22 cellular contexts compared by ENCODE assay signal in the genomic region with DNA sequence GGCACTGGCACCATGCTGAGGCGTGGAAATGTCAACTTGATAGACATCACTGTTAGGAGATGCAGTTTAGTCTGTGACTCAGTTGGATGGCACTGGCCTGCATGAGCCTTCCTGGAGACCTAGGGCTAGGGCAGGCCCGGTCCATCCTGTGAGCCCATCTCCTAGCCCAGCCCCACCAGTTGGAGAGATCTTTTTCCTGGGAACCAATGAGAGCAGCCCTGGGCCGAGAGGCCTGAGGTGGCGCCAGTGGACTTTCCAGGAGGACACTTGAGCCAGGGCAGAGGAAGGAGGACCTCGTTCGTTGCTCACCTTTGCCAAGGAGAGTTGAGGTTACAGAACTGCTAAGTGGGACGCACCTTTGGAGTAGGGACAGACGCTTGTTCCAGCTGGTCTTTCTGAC.
DNase-seq lines count a peak whose midpoint lies in the region; ATAC-seq and TF ChIP-seq lines count a peak whose summit lies in the region.
"Had no signal": no experiment of that assay in that cellular context is flagged by ENCODE, and none has a peak within 500 bp of the region (broad histone marks: within the 10 kb centered on the region; RNA-seq: fewer than 3 reads in every experiment).

No MANE protein-coding gene starts in this region.

- no peaks in the 10 kb centered on the region for H3K36me3 ChIP-seq in muscle layer of colon (ENCODE audit: insufficient read depth, low read length)
- no peaks in the 10 kb centered on the region for H3K36me3 ChIP-seq in thoracic aorta
- H3K36me3 ChIP-seq: neural progenitor cell, thyroid gland had no signal

- no peaks in the 10 kb centered on the region for H3K9me3 ChIP-seq in muscle layer of colon (ENCODE audit: low read length)
- H3K9me3 ChIP-seq in thoracic aorta: no peaks in the 10 kb centered on the region
- H3K9me3 ChIP-seq: thyroid gland had no signal

- H3K4me3 ChIP-seq in muscle layer of colon (ENCODE audit: low read depth in 1 of 2, low read length in 2 of 2) (no peak overlapping the region), thoracic aorta (peak overlapping the region; percentile 31)
- H3K4me3 ChIP-seq: neural progenitor cell, thyroid gland had no signal

- POLR2A ChIA-PET in WTC11 (lab: Charles Lee): no interaction called here

- CTCF ChIA-PET in WTC11 (lab: Charles Lee): no interaction called here

- no peaks in the 10 kb centered on the region for H3K27me3 ChIP-seq in muscle layer of colon (ENCODE audit: control insufficient read depth in 1 of 2, insufficient read depth in 2 of 2, low read length in 2 of 2)
- no peaks in the 10 kb centered on the region for H3K27me3 ChIP-seq in thoracic aorta (replicated peaks; ENCODE audit: insufficient read depth)
- H3K27me3 ChIP-seq: neural progenitor cell, thyroid gland had no signal

- ATAC-seq in WTC11 (peak; percentile 18; the same call in 1 of the 2 replicates), thoracic aorta (ENCODE audit: insufficient number of reproducible peaks, low FRiP score, low read depth) (no peak), HG02759 (IDR thresholded peaks at IDR 0.05; ENCODE audit: unreplicated experiment) (no peak), HG02938 (IDR thresholded peaks at IDR 0.05; ENCODE audit: unreplicated experiment) (no peak)
- ATAC-seq: activated CD4-positive, alpha-beta T cell treated with anti-CD3 and anti-CD28 coated beads for 36 hours; SK-N-SH treated with all-trans-retinoic acid at 6 μM for 48 hours had no signal

- H3K9ac ChIP-seq in muscle layer of colon (ENCODE audit: low read length): no peak overlapping the region
- H3K9ac ChIP-seq: neural progenitor cell had no signal

- no peaks in the 10 kb centered on the region for H3K27me3 Mint-ChIP-seq in WTC11 (ENCODE audit: low read depth)
- H3K27me3 Mint-ChIP-seq in endothelial cell (ENCODE audit: unreplicated experiment): peaks cover 7% of the 10 kb centered on the region
- H3K27me3 Mint-ChIP-seq: activated CD4-positive, alpha-beta T cell treated with anti-CD3 and anti-CD28 coated beads for 36 hours had no signal

- H3K27ac ChIP-seq in muscle layer of colon (ENCODE audit: low read depth, low read length) (peak overlapping the region; percentile 51), thoracic aorta (peak overlapping the region; percentile 70 to 71)
- H3K27ac ChIP-seq: neural progenitor cell, thyroid gland had no signal

- DNase-seq in WTC11 (ENCODE audit: low spot score) (no peak), endothelial cell (ENCODE audit: low spot score) (no peak), thoracic aorta (ENCODE audit: low spot score) (no peak), germinal center (ENCODE audit: low spot score) (no peak), DMS153 treated with DMSO at 0.1 percent for 48 hours (lab: John Stamatoyannopoulos, UW; ENCODE audit: unreplicated experiment) (no peak)
- DNase-seq: activated CD4-positive, alpha-beta T cell treated with anti-CD3 and anti-CD28 coated beads for 36 hours; activated CD8-positive, alpha-beta memory T cell treated with anti-CD3 and anti-CD28 coated beads, Interleukin-2, amount 50 U/mL, for 48 hours; activated gamma-delta T cell; central memory CD4-positive, alpha-beta T cell; effector memory CD4-positive, alpha-beta T cell; GOT3; Kasumi-1; NCI-H1048; NCI-H2081; T1000 had no signal

- peaks cover 29% of the 10 kb centered on the region for H3K4me1 ChIP-seq in muscle layer of colon (ENCODE audit: insufficient read depth, low read length)
- H3K4me1 ChIP-seq in thoracic aorta (ENCODE audit: control insufficient read depth in 1 of 2, low read depth in 2 of 2): peaks cover 33 to 67% of the 10 kb centered on the region in 2 donors

- peaks cover 56% of the 10 kb centered on the region for H3K4me1 Mint-ChIP-seq in WTC11
- peaks cover 28% of the 10 kb centered on the region for H3K4me1 Mint-ChIP-seq in endothelial cell (ENCODE audit: unreplicated experiment)

- no peak overlapping the region for H3K27ac Mint-ChIP-seq in WTC11
- peak overlapping the region; percentile 8 for H3K27ac Mint-ChIP-seq in endothelial cell (ENCODE audit: unreplicated experiment)
- H3K27ac Mint-ChIP-seq: mesothelial cell of epicardium, neural progenitor cell had no signal

- TF ChIP-seq CTCF in WTC11 (IDR thresholded peaks at IDR 0.05) (no peak), endothelial cell (IDR thresholded peaks at IDR 0.05; ENCODE audit: unreplicated experiment) (no peak), thoracic aorta (IDR thresholded peaks at IDR 0.05) (no peak)

- H3K9me3 Mint-ChIP-seq in WTC11 (no peaks in the 10 kb centered on the region), endothelial cell (ENCODE audit: unreplicated experiment) (no peaks in the 10 kb centered on the region)
- H3K9me3 Mint-ChIP-seq: mesothelial cell of epicardium, neural progenitor cell had no signal

- no peak overlapping the region for H3K4me3 Mint-ChIP-seq in WTC11
- H3K4me3 Mint-ChIP-seq in endothelial cell (ENCODE audit: unreplicated experiment): no peak overlapping the region
- H3K4me3 Mint-ChIP-seq: activated CD4-positive, alpha-beta T cell treated with anti-CD3 and anti-CD28 coated beads for 36 hours; mesothelial cell of epicardium; neural progenitor cell had no signal

- H3K36me3 Mint-ChIP-seq in WTC11 (no peaks in the 10 kb centered on the region; the same call in 1 of the 2 replicates), endothelial cell (ENCODE audit: low read depth, unreplicated experiment) (peaks cover 27% of the 10 kb centered on the region)

TF ChIP-seq in WTC11, 78 proteins besides CTCF, POLR2A, EP300 and RAD21 (continues in another document):
- TF ChIP-seq AR (CRISPR knock-in tag; IDR thresholded peaks at IDR 0.05) (no peak), ERG (CRISPR knock-in tag; IDR thresholded peaks at IDR 0.05) (no peak), MXD4 (CRISPR knock-in tag; IDR thresholded peaks at IDR 0.05; ENCODE audit: borderline replicate concordance) (no peak), GTF2I (CRISPR knock-in tag; conservative IDR thresholded peaks at IDR 0.05) (no peak), OVOL2 (CRISPR knock-in tag; IDR thresholded peaks at IDR 0.05; ENCODE audit: borderline replicate concordance) (no peak)
- TF ChIP-seq, protein P1, sequence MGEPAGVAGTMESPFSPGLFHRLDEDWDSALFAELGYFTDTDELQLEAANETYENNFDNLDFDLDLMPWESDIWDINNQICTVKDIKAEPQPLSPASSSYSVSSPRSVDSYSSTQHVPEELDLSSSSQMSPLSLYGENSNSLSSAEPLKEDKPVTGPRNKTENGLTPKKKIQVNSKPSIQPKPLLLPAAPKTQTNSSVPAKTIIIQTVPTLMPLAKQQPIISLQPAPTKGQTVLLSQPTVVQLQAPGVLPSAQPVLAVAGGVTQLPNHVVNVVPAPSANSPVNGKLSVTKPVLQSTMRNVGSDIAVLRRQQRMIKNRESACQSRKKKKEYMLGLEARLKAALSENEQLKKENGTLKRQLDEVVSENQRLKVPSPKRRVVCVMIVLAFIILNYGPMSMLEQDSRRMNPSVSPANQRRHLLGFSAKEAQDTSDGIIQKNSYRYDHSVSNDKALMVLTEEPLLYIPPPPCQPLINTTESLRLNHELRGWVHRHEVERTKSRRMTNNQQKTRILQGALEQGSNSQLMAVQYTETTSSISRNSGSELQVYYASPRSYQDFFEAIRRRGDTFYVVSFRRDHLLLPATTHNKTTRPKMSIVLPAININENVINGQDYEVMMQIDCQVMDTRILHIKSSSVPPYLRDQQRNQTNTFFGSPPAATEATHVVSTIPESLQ (CRISPR knock-in tag; IDR thresholded peaks at IDR 0.05): no peak
- TF ChIP-seq, protein P2, sequence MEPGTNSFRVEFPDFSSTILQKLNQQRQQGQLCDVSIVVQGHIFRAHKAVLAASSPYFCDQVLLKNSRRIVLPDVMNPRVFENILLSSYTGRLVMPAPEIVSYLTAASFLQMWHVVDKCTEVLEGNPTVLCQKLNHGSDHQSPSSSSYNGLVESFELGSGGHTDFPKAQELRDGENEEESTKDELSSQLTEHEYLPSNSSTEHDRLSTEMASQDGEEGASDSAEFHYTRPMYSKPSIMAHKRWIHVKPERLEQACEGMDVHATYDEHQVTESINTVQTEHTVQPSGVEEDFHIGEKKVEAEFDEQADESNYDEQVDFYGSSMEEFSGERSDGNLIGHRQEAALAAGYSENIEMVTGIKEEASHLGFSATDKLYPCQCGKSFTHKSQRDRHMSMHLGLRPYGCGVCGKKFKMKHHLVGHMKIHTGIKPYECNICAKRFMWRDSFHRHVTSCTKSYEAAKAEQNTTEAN (CRISPR knock-in tag; IDR thresholded peaks at IDR 0.05): no peak
